1 cellular context compared by ENCODE assay signal in genomic region chr11:12743834-12744449, GRCh38.
TF ChIP-seq lines count a peak whose summit lies in the region.

No MANE protein-coding gene starts in this region.

TF ChIP-seq in WTC11, 78 proteins besides CTCF, POLR2A, EP300 and RAD21 (continued from another document):
- TF ChIP-seq, protein P1, sequence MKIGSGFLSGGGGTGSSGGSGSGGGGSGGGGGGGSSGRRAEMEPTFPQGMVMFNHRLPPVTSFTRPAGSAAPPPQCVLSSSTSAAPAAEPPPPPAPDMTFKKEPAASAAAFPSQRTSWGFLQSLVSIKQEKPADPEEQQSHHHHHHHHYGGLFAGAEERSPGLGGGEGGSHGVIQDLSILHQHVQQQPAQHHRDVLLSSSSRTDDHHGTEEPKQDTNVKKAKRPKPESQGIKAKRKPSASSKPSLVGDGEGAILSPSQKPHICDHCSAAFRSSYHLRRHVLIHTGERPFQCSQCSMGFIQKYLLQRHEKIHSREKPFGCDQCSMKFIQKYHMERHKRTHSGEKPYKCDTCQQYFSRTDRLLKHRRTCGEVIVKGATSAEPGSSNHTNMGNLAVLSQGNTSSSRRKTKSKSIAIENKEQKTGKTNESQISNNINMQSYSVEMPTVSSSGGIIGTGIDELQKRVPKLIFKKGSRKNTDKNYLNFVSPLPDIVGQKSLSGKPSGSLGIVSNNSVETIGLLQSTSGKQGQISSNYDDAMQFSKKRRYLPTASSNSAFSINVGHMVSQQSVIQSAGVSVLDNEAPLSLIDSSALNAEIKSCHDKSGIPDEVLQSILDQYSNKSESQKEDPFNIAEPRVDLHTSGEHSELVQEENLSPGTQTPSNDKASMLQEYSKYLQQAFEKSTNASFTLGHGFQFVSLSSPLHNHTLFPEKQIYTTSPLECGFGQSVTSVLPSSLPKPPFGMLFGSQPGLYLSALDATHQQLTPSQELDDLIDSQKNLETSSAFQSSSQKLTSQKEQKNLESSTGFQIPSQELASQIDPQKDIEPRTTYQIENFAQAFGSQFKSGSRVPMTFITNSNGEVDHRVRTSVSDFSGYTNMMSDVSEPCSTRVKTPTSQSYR (CRISPR knock-in tag; IDR thresholded peaks at IDR 0.05) = no peak
- TF ChIP-seq NR2C2 (CRISPR knock-in tag; IDR thresholded peaks at IDR 0.05) (no peak), FOXK1 (CRISPR knock-in tag; IDR thresholded peaks at IDR 0.05) (no peak)
- TF ChIP-seq, protein P2, sequence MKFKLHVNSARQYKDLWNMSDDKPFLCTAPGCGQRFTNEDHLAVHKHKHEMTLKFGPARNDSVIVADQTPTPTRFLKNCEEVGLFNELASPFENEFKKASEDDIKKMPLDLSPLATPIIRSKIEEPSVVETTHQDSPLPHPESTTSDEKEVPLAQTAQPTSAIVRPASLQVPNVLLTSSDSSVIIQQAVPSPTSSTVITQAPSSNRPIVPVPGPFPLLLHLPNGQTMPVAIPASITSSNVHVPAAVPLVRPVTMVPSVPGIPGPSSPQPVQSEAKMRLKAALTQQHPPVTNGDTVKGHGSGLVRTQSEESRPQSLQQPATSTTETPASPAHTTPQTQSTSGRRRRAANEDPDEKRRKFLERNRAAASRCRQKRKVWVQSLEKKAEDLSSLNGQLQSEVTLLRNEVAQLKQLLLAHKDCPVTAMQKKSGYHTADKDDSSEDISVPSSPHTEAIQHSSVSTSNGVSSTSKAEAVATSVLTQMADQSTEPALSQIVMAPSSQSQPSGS (CRISPR knock-in tag; IDR thresholded peaks at IDR 0.05; ENCODE audit: borderline replicate concordance, low read depth) = no peak
